8 cellular contexts compared by ENCODE assay signal in genomic region chr1:109548321-109549267, GRCh38.
DNase-seq lines count a peak whose midpoint lies in the region; ATAC-seq and TF ChIP-seq lines count a peak whose summit lies in the region.

TSS of gene GNAI3 (plus strand) at chr1:109548615. CDS start at chr1:109548721, 106 bp downstream.

- peak; percentile 92 for ATAC-seq in GM19372 (IDR thresholded peaks at IDR 0.05; ENCODE audit: low read depth, unreplicated experiment)
- peak; percentile 94 for ATAC-seq in HG03521 (IDR thresholded peaks at IDR 0.05; ENCODE audit: unreplicated experiment)

- peak within 1 kb of the TSS; percentile 85 for H3K27ac ChIP-seq in C4-2B

- no peak for TF ChIP-seq CTCF in C4-2B (conservative IDR thresholded peaks at IDR 0.05)

- DNase-seq in NCI-H69 (lab: John Stamatoyannopoulos, UW) (peak; percentile 92), dedifferentiated amniotic fluid mesenchymal stem cell (ENCODE audit: extremely low spot score) (peak; percentile 98), left kidney (ENCODE audit: low read depth, low spot score) (peak; percentile 99)
- peak; percentile 95 for DNase-seq in activated CD4-positive, alpha-beta T cell treated with anti-CD3 and anti-CD28 coated beads, Interleukin-2, amount 50 U/mL, for 1 hour
- DNase-seq in stimulated activated CD4-positive, alpha-beta T cell treated with anti-CD3 and anti-CD28 coated beads, Interleukin-1b, Interleukin-23, amount 100 ng/mL, for 48 hours, result peak; percentile 95

Comparison
In these comparisons a context has a peak if more than half of its experiments do, and no peak if none do; other contexts are left out.
1. Peak in every context shown above with its lines: DNase-seq, ATAC-seq and H3K27ac ChIP-seq.